ENCODE assay signal across 1 cellular context in genomic region chr1:245091818-245092637, GRCh38.
TF ChIP-seq lines count a peak whose summit lies in the region.

No MANE protein-coding gene starts in this region.

TF ChIP-seq in HepG2, 621 proteins besides CTCF, POLR2A, EP300 and RAD21 (continued from another document and continues in another):
- TF ChIP-seq GATAD1 (CRISPR knock-in tag; IDR thresholded peaks at IDR 0.05), result peak; percentile 25; the same call in 1 of the 2 replicates
- TF ChIP-seq ELK4 (CRISPR knock-in tag; IDR thresholded peaks at IDR 0.05; ENCODE audit: borderline replicate concordance), result no peak
- no peak for TF ChIP-seq LRRFIP1 (CRISPR knock-in tag; conservative IDR thresholded peaks at IDR 0.05)
- TF ChIP-seq AKAP8 (CRISPR knock-in tag; IDR thresholded peaks at IDR 0.05), result no peak
- TF ChIP-seq FOXP4 (CRISPR knock-in tag; IDR thresholded peaks at IDR 0.05), result peak; percentile 15; the same call in 1 of the 2 replicates
- peak; percentile 67 for TF ChIP-seq ZBTB33 (CRISPR knock-in tag; IDR thresholded peaks at IDR 0.05)
- TF ChIP-seq CEBPZ (IDR thresholded peaks at IDR 0.05; ENCODE audit: low read length), result no peak
- TF ChIP-seq MAFF (IDR thresholded peaks at IDR 0.05; ENCODE audit: low read depth, low read length), result no peak
- TF ChIP-seq ZNF501 (CRISPR knock-in tag; IDR thresholded peaks at IDR 0.05), result peak; percentile 42; the same call in 1 of the 2 replicates
- TF ChIP-seq TEAD2 (CRISPR knock-in tag; IDR thresholded peaks at IDR 0.05), result no peak
- TF ChIP-seq ATF4 (CRISPR knock-in tag; IDR thresholded peaks at IDR 0.05), result peak in 1 of 2 experiments; percentile 90; a peak in 2 of 4 replicates
- TF ChIP-seq POGZ (CRISPR knock-in tag; IDR thresholded peaks at IDR 0.05), result peak; percentile 77
- TF ChIP-seq MED8 (CRISPR knock-in tag; IDR thresholded peaks at IDR 0.05; ENCODE audit: insufficient replicate concordance), result no peak
- 0 out of 2 replicates have a peak, but pooled peaks have one; percentile 27 for TF ChIP-seq PHF8 (CRISPR knock-in tag; IDR thresholded peaks at IDR 0.05)
- TF ChIP-seq ZBTB39 (CRISPR knock-in tag; IDR thresholded peaks at IDR 0.05), result no peak
- no peak for TF ChIP-seq CBX2 (IDR thresholded peaks at IDR 0.05; ENCODE audit: low read depth, low read length)
- no peak for TF ChIP-seq CBX2 (CRISPR knock-in tag; IDR thresholded peaks at IDR 0.05; ENCODE audit: low read depth)
- TF ChIP-seq FOXM1 (CRISPR knock-in tag; IDR thresholded peaks at IDR 0.05), result no peak
- peak; percentile 77 for TF ChIP-seq TFE3 (CRISPR knock-in tag; IDR thresholded peaks at IDR 0.05)
- peak; percentile 89 for TF ChIP-seq RARA (CRISPR knock-in tag; IDR thresholded peaks at IDR 0.05)
- no peak for TF ChIP-seq ZSCAN31 (CRISPR knock-in tag; IDR thresholded peaks at IDR 0.05; ENCODE audit: low read depth)
- no peak for TF ChIP-seq ZNF7 (CRISPR knock-in tag; IDR thresholded peaks at IDR 0.05)
- TF ChIP-seq ZKSCAN5 (CRISPR knock-in tag; IDR thresholded peaks at IDR 0.05), result no peak
- no peak for TF ChIP-seq TOPORS (CRISPR knock-in tag; IDR thresholded peaks at IDR 0.05)
- TF ChIP-seq POLR2G (IDR thresholded peaks at IDR 0.05; ENCODE audit: low read depth, low read length), result peak; percentile 39
- no peak for TF ChIP-seq ZEB1 (IDR thresholded peaks at IDR 0.05; ENCODE audit: insufficient replicate concordance, low read depth)
- TF ChIP-seq TAF1 (CRISPR knock-in tag; IDR thresholded peaks at IDR 0.05), result 0 out of 2 replicates have a peak, but pooled peaks have one; percentile 12
- 0 out of 2 replicates have a peak, but pooled peaks have one; percentile 35 for TF ChIP-seq RNF2 (conservative IDR thresholded peaks at IDR 0.05; ENCODE audit: low read depth)
- no peak for TF ChIP-seq PRDM10 (CRISPR knock-in tag; IDR thresholded peaks at IDR 0.05; ENCODE audit: low read depth)
- no peak for TF ChIP-seq HOXD1 (CRISPR knock-in tag; IDR thresholded peaks at IDR 0.05)
- 0 out of 2 replicates have a peak, but pooled peaks have one; percentile 47 for TF ChIP-seq KMT2B (CRISPR knock-in tag; IDR thresholded peaks at IDR 0.05)
- peak; percentile 95 for TF ChIP-seq FOSL2 (CRISPR knock-in tag; IDR thresholded peaks at IDR 0.05)
- no peak for TF ChIP-seq CENPT (CRISPR knock-in tag; IDR thresholded peaks at IDR 0.05; ENCODE audit: low read depth)
- TF ChIP-seq HDAC6 (IDR thresholded peaks at IDR 0.05; ENCODE audit: low read depth, low read length), result no peak
- 0 out of 2 replicates have a peak, but pooled peaks have one; percentile 32 for TF ChIP-seq ZNF782 (CRISPR knock-in tag; IDR thresholded peaks at IDR 0.05; ENCODE audit: borderline replicate concordance)
- no peak for TF ChIP-seq BORCS8-MEF2B (CRISPR knock-in tag; IDR thresholded peaks at IDR 0.05)
